8 cellular contexts compared by ENCODE assay signal in the genomic region with DNA sequence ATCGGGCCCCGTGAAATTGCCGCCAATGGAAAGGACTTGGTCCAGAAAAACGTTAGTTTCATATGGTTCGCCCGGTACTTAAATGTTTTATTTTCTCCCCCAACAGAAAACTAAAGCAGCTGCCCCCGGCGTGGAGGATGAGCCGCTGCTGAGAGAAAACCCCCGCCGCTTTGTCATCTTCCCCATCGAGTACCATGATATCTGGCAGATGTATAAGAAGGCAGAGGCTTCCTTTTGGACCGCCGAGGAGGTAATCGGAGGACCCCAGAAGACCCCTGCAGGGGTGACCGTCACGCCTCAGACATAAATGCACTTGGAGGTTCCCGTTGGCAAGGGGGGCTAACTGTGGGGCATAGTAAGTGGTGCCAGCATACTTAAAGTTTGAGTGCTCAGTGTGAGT. TPM values are rescaled to one million over a fixed set of nuclear protein-coding genes. Genes with fewer than 3 reads are reported as not detected.
DNase-seq lines count a peak whose midpoint lies in the region; ATAC-seq, FAIRE-seq and TF ChIP-seq lines count a peak whose summit lies in the region.

No MANE protein-coding gene starts in this region.

- H3K4me3 ChIP-seq in OCI-LY1 (ENCODE audit: low read depth, low read length, poor library complexity, severe bottlenecking) (peak overlapping the region; percentile 94), duodenal mucosa (ENCODE audit: low read depth in 1 of 2, low read length in 2 of 2) (peak overlapping the region; percentile 74 to 78), neuron (ENCODE audit: low read length) (peak overlapping the region; percentile 87)

- ATAC-seq in HG03135 (IDR thresholded peaks at IDR 0.05; ENCODE audit: unreplicated experiment) (no peak), left colon (no peak)

- no peaks in the 10 kb centered on the region for H3F3A ChIP-seq in OCI-LY1 (ENCODE audit: insufficient read depth, low read length)

- H3K36me3 ChIP-seq in ES-I3 (ENCODE audit: insufficient read depth, low read length) = peaks cover 25% of the 10 kb centered on the region
- H3K36me3 ChIP-seq in OCI-LY1 (ENCODE audit: insufficient read depth, low read length) = peaks cover 61% of the 10 kb centered on the region
- no peaks in the 10 kb centered on the region for H3K36me3 ChIP-seq in duodenal mucosa (ENCODE audit: control insufficient read depth in 1 of 2, insufficient read depth in 2 of 2, low read length in 2 of 2)
- H3K36me3 ChIP-seq in neuron (ENCODE audit: insufficient read depth, low read length) = peaks cover 31% of the 10 kb centered on the region

- H3K4me2 ChIP-seq in OCI-LY1 (ENCODE audit: low read length) = peak overlapping the region; percentile 94

- DNase-seq in urothelium cell line (ENCODE audit: low spot score) (no peak), left colon (no peak), pons (ENCODE audit: low spot score) (no peak)

- no peaks in the 10 kb centered on the region for H3K9me3 ChIP-seq in ES-I3 (ENCODE audit: control insufficient read depth, insufficient read depth, low read length)
- H3K9me3 ChIP-seq in OCI-LY1 (ENCODE audit: low read length) = no peaks in the 10 kb centered on the region
- no peaks in the 10 kb centered on the region for H3K9me3 ChIP-seq in duodenal mucosa (ENCODE audit: control insufficient read depth in 1 of 2, low read length in 2 of 2)
- H3K9me3 ChIP-seq in neuron (ENCODE audit: low read length) = no peaks in the 10 kb centered on the region

- peak overlapping the region; percentile 76 for H3K9ac ChIP-seq in ES-I3 (ENCODE audit: low read depth, low read length)
- H3K9ac ChIP-seq in OCI-LY1 (ENCODE audit: low read length) = peak overlapping the region; percentile 96
- H3K9ac ChIP-seq in duodenal mucosa (ENCODE audit: low read depth in 1 of 2, low read length in 2 of 2) = peak overlapping the region; percentile 55 to 63

- TF ChIP-seq CTCF in OCI-LY1 (IDR thresholded peaks at IDR 0.05; ENCODE audit: low read length) = no peak

- no peak overlapping the region for H2AFZ ChIP-seq in OCI-LY1 (ENCODE audit: low read length)
- H2AFZ ChIP-seq in neuron (ENCODE audit: low read depth, low read length) = peak overlapping the region; percentile 49

- H3K27me3 ChIP-seq in OCI-LY1 (ENCODE audit: insufficient read depth, low read length) = no peaks in the 10 kb centered on the region
- peaks cover 0 to 4% of the 10 kb centered on the region in 2 donors for H3K27me3 ChIP-seq in duodenal mucosa (ENCODE audit: control insufficient read depth in 1 of 2, insufficient read depth in 2 of 2, low read length in 2 of 2)
- H3K27me3 ChIP-seq in neuron (ENCODE audit: insufficient read depth, low read length) = no peaks in the 10 kb centered on the region

- H3K4me1 ChIP-seq in ES-I3 (ENCODE audit: insufficient read depth, low read length) (peaks cover 3% of the 10 kb centered on the region; the same call in 1 of the 2 replicates), OCI-LY1 (ENCODE audit: insufficient read depth, low read length, severe bottlenecking) (peaks cover 55% of the 10 kb centered on the region), duodenal mucosa (ENCODE audit: control insufficient read depth in 1 of 2, insufficient read depth in 2 of 2, low read length in 2 of 2) (peaks cover 51 to 68% of the 10 kb centered on the region in 2 donors), neuron (ENCODE audit: insufficient read depth, low read length) (peaks cover 25% of the 10 kb centered on the region)

- intact Hi-C loops in left colon (cut with DNase I, micrococcal nuclease) = no loop called here

- no peak for FAIRE-seq in urothelium cell line (lab: Jason Lieb, UNC)

- no peaks in the 10 kb centered on the region for H4K20me1 ChIP-seq in OCI-LY1 (ENCODE audit: insufficient read depth, low read length)

- H3K27ac ChIP-seq in OCI-LY1 (ENCODE audit: low read depth, low read length, poor library complexity, severe bottlenecking) (peak overlapping the region; percentile 89), duodenal mucosa (ENCODE audit: low read depth, low read length) (no peak overlapping the region)

- H3K9me2 ChIP-seq in OCI-LY1 (ENCODE audit: low read depth, low read length) = no peaks in the 10 kb centered on the region

- H3K79me2 ChIP-seq in OCI-LY1 (ENCODE audit: insufficient read depth, low read length) = peaks cover 40% of the 10 kb centered on the region

RNA-seq across cellular contexts. Expression of a gene that starts 0.7 kb away (rescaled TPM):
- 10 to 100 TPM; 15.8 to 40.0 TPM for total RNA-seq in left colon

RNA-seq across cellular contexts. Expression of a gene that starts 43.1 kb away (rescaled TPM):
- total RNA-seq in left colon = 1 to 10 TPM in 1 of 2 donors, under 1 TPM in 1; 0.37 to 1.6 TPM
